22 cellular contexts compared by ENCODE assay signal in the genomic region with DNA sequence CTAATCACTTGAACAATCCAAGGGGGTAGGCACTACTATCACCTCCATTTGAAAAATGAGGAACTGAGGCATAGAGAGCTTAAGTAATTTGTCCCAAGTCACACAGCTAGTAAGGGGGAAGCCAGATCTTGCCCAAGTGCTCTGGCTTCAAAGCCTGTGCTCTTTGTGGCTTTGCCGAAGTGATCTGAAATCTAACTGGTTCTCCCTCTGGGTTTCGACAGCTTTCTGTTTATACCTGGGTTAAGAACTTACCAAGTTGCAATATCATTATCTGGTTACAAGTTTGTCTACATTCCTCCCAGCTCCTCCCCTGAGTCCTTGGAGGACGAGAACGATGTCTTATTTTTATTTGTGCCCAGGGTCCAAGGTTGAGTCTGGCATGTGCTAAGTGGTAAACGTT.
"Had no signal": no experiment of that assay in that cellular context is flagged by ENCODE, and none has a peak within 500 bp of the region (broad histone marks: within the 10 kb centered on the region; RNA-seq: fewer than 3 reads in every experiment).

No MANE protein-coding gene starts in this region.

- H3K4me3 ChIP-seq: SJSA1, SK-N-MC had no signal

- H3K27me3 ChIP-seq: SJSA1 had no signal

- DNase-seq: KBM-7; NCI-H1092; NCI-H1105 treated with DMSO at 0.1 percent for 48 hours; NCI-H1417 treated with DMSO at 0.1 percent for 48 hours; NCI-H146; NCI-H187; NCI-H2029; NCI-H2081 treated with DMSO at 0.1 percent for 48 hours; NCI-H2171; NCI-H226; NCI-H446; NCI-H510A; NCI-H524 treated with DMSO at 0.1 percent for 48 hours; NCI-H69; NCI-H774; NK-92 treated with Interleukin-12 subunit alpha and Interleukin-12 subunit beta, amount 100 ng/mL, for 24 hours; Right ventricle myocardium superior; RPMI8226; SIG-M5 had no signal

- FAIRE-seq: RCC 7860 had no signal

- H3K27ac ChIP-seq: SJSA1, SK-N-MC had no signal

- H3K4me1 ChIP-seq: SJSA1 had no signal

- H3K9me3 ChIP-seq: SJSA1 had no signal

- H3K36me3 ChIP-seq: SJSA1 had no signal
